In the genomic region with DNA sequence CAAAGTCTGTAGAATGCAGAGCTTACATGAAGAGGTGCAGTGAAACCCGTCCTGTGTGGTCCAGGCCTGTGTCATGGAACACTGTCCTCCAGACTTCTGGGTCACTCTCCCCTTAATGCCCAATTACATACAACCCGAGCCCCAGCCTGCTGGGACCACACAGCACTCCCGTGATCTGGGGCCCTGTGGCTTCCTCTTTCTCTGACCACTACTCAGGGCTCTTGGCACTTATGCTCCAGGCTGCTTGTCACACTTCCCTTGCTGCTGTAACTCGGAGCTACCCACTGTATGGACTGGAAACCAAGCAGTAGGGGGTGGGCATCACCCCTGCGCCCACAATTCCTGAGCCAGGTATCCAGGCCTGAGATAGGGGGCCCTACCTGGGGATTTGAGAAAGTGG, we compare ENCODE assay signal across 15 cellular contexts. TPM values are rescaled to one million over a fixed set of nuclear protein-coding genes. Genes with fewer than 3 reads are reported as not detected.
DNase-seq lines count a peak whose midpoint lies in the region; ATAC-seq and TF ChIP-seq lines count a peak whose summit lies in the region.
"Had no signal": no experiment of that assay in that cellular context is flagged by ENCODE, and none has a peak within 500 bp of the region (broad histone marks: within the 10 kb centered on the region; RNA-seq: fewer than 3 reads in every experiment).

No MANE protein-coding gene starts in this region.

- H3K9me3 ChIP-seq in H9 (ENCODE audit: control insufficient read depth, low read depth, low read length): no peaks in the 10 kb centered on the region
- H3K9me3 ChIP-seq: BLaER1 treated with 17β-estradiol and CSF1 and Interleukin-3, amounts not matched to agents 10 nM and 100 nM had no signal

- ATAC-seq in left ventricle myocardium superior: peak; percentile 37
- peak; percentile 79 for ATAC-seq in sciatic nerve
- ATAC-seq in GM18519 (IDR thresholded peaks at IDR 0.05; ENCODE audit: low FRiP score, unreplicated experiment): no peak
- ATAC-seq: activated T-cell treated with anti-CD3 and anti-CD28 coated beads, Interleukin-2, amount 50 U/mL, for 4 hours had no signal

- no peak overlapping the region for H2BK20ac ChIP-seq in H9 (ENCODE audit: low read depth, low read length, poor library complexity, severe bottlenecking)

- H3K27me3 ChIP-seq in H9 (ENCODE audit: insufficient read depth, low read length): no peaks in the 10 kb centered on the region

- peak; percentile 17 for DNase-seq in H9
- peak; percentile 86 for DNase-seq in SKM-1 treated with dmso at 0.1 percent for 144 hours (lab: John Stamatoyannopoulos, UW; ENCODE audit: unreplicated experiment)
- DNase-seq in left ventricle myocardium superior: peak; percentile 31
- DNase-seq in sciatic nerve (ENCODE audit: low spot score): peak; percentile 60
- DNase-seq in NCI-H1048 (lab: John Stamatoyannopoulos, UW): no peak
- no peak for DNase-seq in NCI-H345 (lab: John Stamatoyannopoulos, UW)
- no peak for DNase-seq in activated CD4-positive, alpha-beta T cell treated with anti-CD3 and anti-CD28 coated beads, Interleukin-2, amount 50 U/mL, for 4 hours
- DNase-seq: activated CD4-positive, CD25-positive, alpha-beta regulatory T cell treated with anti-CD3 and anti-CD28 coated beads, Interleukin-2, amount 50 U/mL, for 72 hours; activated T-cell treated with anti-CD3 and anti-CD28 coated beads, Interleukin-2, amount 50 U/mL, for 4 hours; dermis blood vessel endothelial cell; DND-41; NCI-H1694 had no signal

- no peak overlapping the region for H3K27ac ChIP-seq in H9 (ENCODE audit: insufficient read length, low read depth, low read length)
- H3K27ac ChIP-seq: BLaER1 treated with 17β-estradiol and CSF1 and Interleukin-3, amounts not matched to agents 10 nM and 100 nM had no signal

- H3K56ac ChIP-seq in H9 (ENCODE audit: insufficient read length, low read depth, low read length): no peak overlapping the region

- H3K4me2 ChIP-seq in H9 (ENCODE audit: insufficient read depth, insufficient read length, low read length): no peak overlapping the region

- intact Hi-C loops in left ventricle myocardium superior (cut with micrococcal nuclease): no loop called here
- intact Hi-C loops in sciatic nerve (cut with DNase I): no loop called here

- H3K23me2 ChIP-seq in H9 (ENCODE audit: insufficient read length, low read depth, low read length, poor library complexity, severe bottlenecking): no peaks in the 10 kb centered on the region

- H4K5ac ChIP-seq in H9 (ENCODE audit: insufficient read length, low read depth, low read length): no peak overlapping the region

- H3K18ac ChIP-seq in H9 (ENCODE audit: insufficient read length, low read depth, low read length): no peak overlapping the region

- no CpG with 5 or more reads among the region's 5 CpGs for WGBS in H9 (ENCODE audit: extremely low coverage, insufficient read length, low lambda C conversion rate)

- H3K79me1 ChIP-seq in H9 (ENCODE audit: insufficient read depth, low read depth, low read length, poor library complexity, severe bottlenecking): no peaks in the 10 kb centered on the region

- H3K23ac ChIP-seq in H9 (ENCODE audit: insufficient read length, low read depth, low read length): no peak overlapping the region

- H2BK120ac ChIP-seq in H9 (ENCODE audit: low read depth, low read length, poor library complexity, severe bottlenecking): no peak overlapping the region

- H3K27ac Mint-ChIP-seq in H9: no peak overlapping the region; a peak in 1 of 7 replicates

- H3K27me3 Mint-ChIP-seq in H9 (ENCODE audit: low read depth): peaks cover 3% of the 10 kb centered on the region

- no peak for TF ChIP-seq CTCF in H9 (conservative IDR thresholded peaks at IDR 0.05)

- H3K79me2 ChIP-seq in H9 (ENCODE audit: insufficient read depth, low read length): no peaks in the 10 kb centered on the region

- H2BK12ac ChIP-seq in H9 (ENCODE audit: insufficient read length, low read depth, low read length): no peak overlapping the region

- H3K14ac ChIP-seq in H9 (ENCODE audit: insufficient read depth, low read length): no peak overlapping the region

- peaks cover 13 to 16% of the 10 kb centered on the region in 2 experiments for H3K4me1 Mint-ChIP-seq in H9

- H3K4me3 Mint-ChIP-seq in H9: no peak overlapping the region
- H3K4me3 Mint-ChIP-seq: activated T-cell treated with anti-CD3 and anti-CD28 coated beads, Interleukin-2, amount 50 U/mL, for 4 hours had no signal

- H3K36me3 Mint-ChIP-seq in H9 (ENCODE audit: insufficient read depth in 1 of 3, low read depth in 3 of 3): no peaks in the 10 kb centered on the region

- H2BK15ac ChIP-seq in H9 (ENCODE audit: low read depth, low read length): no peak overlapping the region

- H2AFZ ChIP-seq in H9 (ENCODE audit: low read length): no peak overlapping the region

- no peak overlapping the region for H4K91ac ChIP-seq in H9 (ENCODE audit: insufficient read length, low read depth, low read length)

- no peaks in the 10 kb centered on the region; the same call in 1 of the 2 replicates for H3K4me1 ChIP-seq in H9 (ENCODE audit: insufficient read depth, low read length)

- H3K9ac ChIP-seq in H9 (ENCODE audit: extremely low read depth, insufficient read length, low read length): no peak overlapping the region
- H3K9ac ChIP-seq: BLaER1 treated with 17β-estradiol and CSF1 and Interleukin-3, amounts not matched to agents 10 nM and 100 nM had no signal

- H3T11ph ChIP-seq in H9 (ENCODE audit: low read length): no peak overlapping the region

- H3K4ac ChIP-seq in H9 (ENCODE audit: low read depth, low read length): no peak overlapping the region

- no peak overlapping the region for H4K8ac ChIP-seq in H9 (replicated peaks; ENCODE audit: insufficient read length, low read depth, low read length)

- no peaks in the 10 kb centered on the region for H3K9me3 Mint-ChIP-seq in H9
- H3K9me3 Mint-ChIP-seq: activated T-cell treated with anti-CD3 and anti-CD28 coated beads, Interleukin-2, amount 50 U/mL, for 4 hours had no signal

- H4K20me1 ChIP-seq in H9 (ENCODE audit: control insufficient read depth, insufficient read depth, insufficient read length): no peaks in the 10 kb centered on the region
- H4K20me1 ChIP-seq: BLaER1 treated with 17β-estradiol and CSF1 and Interleukin-3, amounts not matched to agents 10 nM and 100 nM had no signal

- no peak overlapping the region for H2BK5ac ChIP-seq in H9 (ENCODE audit: insufficient read length, low read length)

- H2AK5ac ChIP-seq in H9 (ENCODE audit: insufficient read length, low read length): no peak overlapping the region

RNA-seq across cellular contexts. Expression of a gene that starts 10.3 kb away (rescaled TPM):
- total RNA-seq in H9 (2021) (not detected in 2 replicates), left ventricle myocardium superior (not detected), sciatic nerve (not detected)
- total RNA-seq: dermis blood vessel endothelial cell, H4 had no signal

RNA-seq across cellular contexts. Expression of a gene that starts 23.5 kb away (rescaled TPM):
- total RNA-seq in H9 (2021): not detected in 2 replicates
- total RNA-seq in left ventricle myocardium superior: not detected
- not detected for total RNA-seq in sciatic nerve

RNA-seq across cellular contexts. Expression of a gene that starts 38.7 kb away (rescaled TPM):
- total RNA-seq in H9 (2021) (1.3 and 1.6 TPM in 2 replicates), left ventricle myocardium superior (4.4 TPM), sciatic nerve (3.3 TPM)

Comparison
In these comparisons a context has a peak if more than half of its experiments do, and no peak if none do; other contexts are left out.
1. DNase-seq: peak in H9 (single experiment), SKM-1 treated with dmso at 0.1 percent for 144 hours (single experiment), left ventricle myocardium superior (single experiment) and sciatic nerve (single experiment); none in NCI-H1048 (single experiment), NCI-H345 (single experiment) and activated CD4-positive, alpha-beta T cell treated with anti-CD3 and anti-CD28 coated beads, Interleukin-2, amount 50 U/mL, for 4 hours (0 of 2).